In genomic region chr5:157612581-157612980, GRCh38 we compare ENCODE assay signal across 19 cellular contexts. TPM values are rescaled to one million over a fixed set of nuclear protein-coding genes. Genes with fewer than 3 reads are reported as not detected.
DNase-seq lines count a peak whose midpoint lies in the region; ATAC-seq and TF ChIP-seq lines count a peak whose summit lies in the region.
"Had no signal": no experiment of that assay in that cellular context is flagged by ENCODE, and none has a peak within 500 bp of the region (broad histone marks: within the 10 kb centered on the region; RNA-seq: fewer than 3 reads in every experiment).

No MANE protein-coding gene starts in this region.

- POLR2A ChIA-PET in AG04450 (lab: Yijun Ruan, JAX): no interaction called here
- POLR2A ChIA-PET in CD4-positive, alpha-beta memory T cell (lab: Charles Lee; ENCODE audit: partially characterized antibody): interaction anchor here (0.6 to 2.0 kb wide), 5 partner anchors 9 to 1792 kb away, joined by 3 to 12 read pairs (median 3); no protein-coding TSS in a partner anchor
- POLR2A ChIA-PET in activated CD4-positive, alpha-beta memory T cell treated with anti-CD3 and anti-CD28 coated beads, Interleukin-2, amount 10 ng/mL, durations not matched to agents 7 days and 5 days (lab: Charles Lee): interaction anchor here (0.9 to 2.3 kb wide), 7 partner anchors 9 to 73 kb away, joined by 3 to 9 read pairs (median 5); no protein-coding TSS in a partner anchor
- POLR2A ChIA-PET in CD4-positive, alpha-beta T cell (lab: Charles Lee): no interaction called here

- peaks cover 37 to 65% (median 54%) of the 10 kb centered on the region in 4 donors for H3K4me1 Mint-ChIP-seq in CD4-positive, alpha-beta memory T cell
- peaks cover 59% of the 10 kb centered on the region for H3K4me1 Mint-ChIP-seq in activated CD4-positive, alpha-beta memory T cell treated with anti-CD3 and anti-CD28 coated beads, Interleukin-2, amount 10 ng/mL, durations not matched to agents 7 days and 5 days
- H3K4me1 Mint-ChIP-seq in CD4-positive, alpha-beta T cell (ENCODE audit: low read depth): peaks cover 50% of the 10 kb centered on the region

- DNase-seq in AG04450 (ENCODE audit: low read depth, low spot score): no peak
- DNase-seq in CD4-positive, alpha-beta memory T cell: peak in 1 of 5 donors; percentile 33
- no peak for DNase-seq in activated CD4-positive, alpha-beta memory T cell treated with anti-CD3 and anti-CD28 coated beads, Interleukin-2, amount 10 ng/mL, durations not matched to agents 7 days and 5 days
- DNase-seq in OCI-M1 (lab: John Stamatoyannopoulos, UW): no peak
- DNase-seq in RKO (ENCODE audit: low spot score): no peak
- no peak for DNase-seq in CD4-positive, alpha-beta T cell
- no peak for DNase-seq in left ventricle myocardium superior
- DNase-seq: activated CD8-positive, alpha-beta memory T cell treated with anti-CD3 and anti-CD28 coated beads, Interleukin-2, amount 50 U/mL, for 4 hours; gastrocnemius medialis; MV-4-11; PC-9; posterior cingulate gyrus; small intestine; thyroid gland had no signal

- no peaks in the 10 kb centered on the region for H3K36me3 Mint-ChIP-seq in CD4-positive, alpha-beta memory T cell
- H3K36me3 Mint-ChIP-seq in activated CD4-positive, alpha-beta memory T cell treated with anti-CD3 and anti-CD28 coated beads, Interleukin-2, amount 10 ng/mL, durations not matched to agents 7 days and 5 days (ENCODE audit: low read depth): peaks cover 11% of the 10 kb centered on the region
- H3K36me3 Mint-ChIP-seq in CD4-positive, alpha-beta T cell (ENCODE audit: low read depth): no peaks in the 10 kb centered on the region
- H3K36me3 Mint-ChIP-seq: activated naive CD4-positive, alpha-beta T cell treated with anti-CD3 and anti-CD28 coated beads, Interleukin-2, amount 50 U/mL, for 24 hours had no signal

- no peaks in the 10 kb centered on the region for H3K27me3 Mint-ChIP-seq in CD4-positive, alpha-beta memory T cell
- no peaks in the 10 kb centered on the region for H3K27me3 Mint-ChIP-seq in activated CD4-positive, alpha-beta memory T cell treated with anti-CD3 and anti-CD28 coated beads, Interleukin-2, amount 10 ng/mL, durations not matched to agents 7 days and 5 days
- H3K27me3 Mint-ChIP-seq in CD4-positive, alpha-beta T cell: no peaks in the 10 kb centered on the region
- H3K27me3 Mint-ChIP-seq: activated naive CD4-positive, alpha-beta T cell treated with anti-CD3 and anti-CD28 coated beads, Interleukin-2, amount 50 U/mL, for 24 hours; IgD-negative memory B cell had no signal

- no peaks in the 10 kb centered on the region for H3K9me3 ChIP-seq in AG04450 (ENCODE audit: control insufficient read depth, insufficient read depth, low read length)
- no peaks in the 10 kb centered on the region for H3K9me3 ChIP-seq in CD4-positive, alpha-beta memory T cell (ENCODE audit: control insufficient read depth in 1 of 2, low read length in 2 of 2)
- H3K9me3 ChIP-seq in muscle layer of colon (ENCODE audit: low read length): no peaks in the 10 kb centered on the region
- no peaks in the 10 kb centered on the region for H3K9me3 ChIP-seq in CD4-positive, alpha-beta T cell (ENCODE audit: control insufficient read depth, low read length)
- H3K9me3 ChIP-seq: gastrocnemius medialis, thyroid gland had no signal

- peaks cover 60% of the 10 kb centered on the region for H3K4me1 ChIP-seq in CD4-positive, alpha-beta memory T cell (ENCODE audit: insufficient read depth, low read length)
- peaks cover 16% of the 10 kb centered on the region for H3K4me1 ChIP-seq in muscle layer of colon (ENCODE audit: insufficient read depth, low read length)
- H3K4me1 ChIP-seq: thyroid gland had no signal

- H3K27ac ChIP-seq in AG04450 (ENCODE audit: low read depth, low read length) (peak overlapping the region; percentile 34), muscle layer of colon (ENCODE audit: low read depth, low read length) (peak overlapping the region; percentile 48)
- no peak overlapping the region for H3K27ac ChIP-seq in CD4-positive, alpha-beta memory T cell (ENCODE audit: low read depth, low read length)
- no peak overlapping the region for H3K27ac ChIP-seq in CD4-positive, alpha-beta T cell (ENCODE audit: low read depth, low read length)
- H3K27ac ChIP-seq: coronary artery, gastrocnemius medialis, PC-9, thyroid gland, VCaP had no signal

- H3K4me3 ChIP-seq in AG04450 (ENCODE audit: low read depth, low read length): no peak overlapping the region
- H3K4me3 ChIP-seq in CD4-positive, alpha-beta memory T cell (ENCODE audit: low read length in 2 of 2): no peak overlapping the region
- no peak overlapping the region for H3K4me3 ChIP-seq in muscle layer of colon (ENCODE audit: low read depth in 1 of 2, low read length in 2 of 2)
- H3K4me3 ChIP-seq: coronary artery, gastrocnemius medialis, PC-9, thyroid gland had no signal

- no peaks in the 10 kb centered on the region for H3K36me3 ChIP-seq in CD4-positive, alpha-beta memory T cell (ENCODE audit: insufficient read depth, low read length)
- no peaks in the 10 kb centered on the region for H3K36me3 ChIP-seq in muscle layer of colon (ENCODE audit: insufficient read depth, low read length)
- H3K36me3 ChIP-seq: gastrocnemius medialis, thyroid gland had no signal

- ATAC-seq in CD4-positive, alpha-beta T cell (ENCODE audit: poor library complexity): no peak
- ATAC-seq in left ventricle myocardium superior: no peak

- no peaks in the 10 kb centered on the region for H3K27me3 ChIP-seq in AG04450 (ENCODE audit: control insufficient read depth, insufficient read depth, low read length)
- no peaks in the 10 kb centered on the region for H3K27me3 ChIP-seq in CD4-positive, alpha-beta memory T cell (ENCODE audit: insufficient read depth, low read length)
- no peaks in the 10 kb centered on the region for H3K27me3 ChIP-seq in muscle layer of colon (ENCODE audit: control insufficient read depth in 1 of 2, insufficient read depth in 2 of 2, low read length in 2 of 2)
- H3K27me3 ChIP-seq in CD4-positive, alpha-beta T cell (ENCODE audit: control insufficient read depth, insufficient read depth, low read length): no peaks in the 10 kb centered on the region
- H3K27me3 ChIP-seq: gastrocnemius medialis, thyroid gland had no signal

- H3K27ac Mint-ChIP-seq in CD4-positive, alpha-beta memory T cell: peak overlapping the region; percentile 72 to 95 (median 92)
- H3K27ac Mint-ChIP-seq in activated CD4-positive, alpha-beta memory T cell treated with anti-CD3 and anti-CD28 coated beads, Interleukin-2, amount 10 ng/mL, durations not matched to agents 7 days and 5 days: peak overlapping the region; percentile 86
- H3K27ac Mint-ChIP-seq in CD4-positive, alpha-beta T cell: no peak overlapping the region
- H3K27ac Mint-ChIP-seq: activated naive CD4-positive, alpha-beta T cell treated with anti-CD3 and anti-CD28 coated beads, Interleukin-2, amount 50 U/mL, for 24 hours had no signal

- no peak overlapping the region for H3K9ac ChIP-seq in muscle layer of colon (ENCODE audit: low read length)

- intact Hi-C loops in CD4-positive, alpha-beta memory T cell (cut with micrococcal nuclease): no loop called here
- intact Hi-C loops in CD4-positive, alpha-beta T cell (cut with DNase I, micrococcal nuclease): no loop called here
- intact Hi-C loops in left ventricle myocardium superior (cut with micrococcal nuclease): no loop called here

- H3K9me3 Mint-ChIP-seq in CD4-positive, alpha-beta memory T cell: no peaks in the 10 kb centered on the region
- peaks cover 3% of the 10 kb centered on the region for H3K9me3 Mint-ChIP-seq in activated CD4-positive, alpha-beta memory T cell treated with anti-CD3 and anti-CD28 coated beads, Interleukin-2, amount 10 ng/mL, durations not matched to agents 7 days and 5 days
- no peaks in the 10 kb centered on the region for H3K9me3 Mint-ChIP-seq in CD4-positive, alpha-beta T cell
- H3K9me3 Mint-ChIP-seq: activated naive CD4-positive, alpha-beta T cell treated with anti-CD3 and anti-CD28 coated beads, Interleukin-2, amount 50 U/mL, for 24 hours; IgD-negative memory B cell had no signal

- no peak for TF ChIP-seq CTCF in AG04450 (IDR thresholded peaks at IDR 0.05; ENCODE audit: low read depth, low read length)
- no peak for TF ChIP-seq CTCF in CD4-positive, alpha-beta T cell (IDR thresholded peaks at IDR 0.05)

- CTCF ChIA-PET in AG04450 (lab: Charles Lee): interaction anchor here (0.6 to 1.2 kb wide), 3 partner anchors 106 to 131 kb away, joined by 3 to 4 read pairs (median 3); no protein-coding TSS in a partner anchor
- CTCF ChIA-PET in CD4-positive, alpha-beta memory T cell (lab: Charles Lee; ENCODE audit: partially characterized antibody): interaction anchor here (0.8 to 2.7 kb wide), 8 partner anchors 9 to 135 kb away, joined by 3 to 8 read pairs (median 4); partner anchors contain the start of gene LSM11
- CTCF ChIA-PET in activated CD4-positive, alpha-beta memory T cell treated with anti-CD3 and anti-CD28 coated beads, Interleukin-2, amount 10 ng/mL, durations not matched to agents 7 days and 5 days (lab: Charles Lee): interaction anchor here (1.1 to 1.2 kb wide), 2 partner anchors 9 to 39 kb away, joined by 3 read pairs; no protein-coding TSS in a partner anchor
- CTCF ChIA-PET in CD4-positive, alpha-beta T cell (lab: Charles Lee): interaction anchor here (0.8 kb wide), 1 partner anchor 39 kb away, joined by 3 read pairs; no protein-coding TSS in a partner anchor

- peak overlapping the region in 6 of 8 donors; percentile 49 to 88 (median 74) for H3K4me3 Mint-ChIP-seq in CD4-positive, alpha-beta memory T cell
- H3K4me3 Mint-ChIP-seq in activated CD4-positive, alpha-beta memory T cell treated with anti-CD3 and anti-CD28 coated beads, Interleukin-2, amount 10 ng/mL, durations not matched to agents 7 days and 5 days: peak overlapping the region; percentile 38
- H3K4me3 Mint-ChIP-seq in CD4-positive, alpha-beta T cell: no peak overlapping the region
- H3K4me3 Mint-ChIP-seq: activated naive CD4-positive, alpha-beta T cell treated with anti-CD3 and anti-CD28 coated beads, Interleukin-2, amount 50 U/mL, for 24 hours had no signal

RNA-seq across cellular contexts. Expression of gene ADAM19, which starts 37.0 kb away (rescaled TPM):
- 44.7 and 52.4 TPM in 2 replicates for polyA plus RNA-seq in AG04450 (2011; rRNA removed)
- polyA minus RNA-seq in AG04450 (2011; rRNA and poly(A)+ RNA removed): 95.8 and 112 TPM in 2 replicates
- 10 to 100 TPM; 31.5 to 33.9 TPM for total RNA-seq in CD4-positive, alpha-beta memory T cell
- 10 to 100 TPM in 1 of 2 donors, 1 to 10 TPM in 1; 1.9 to 24.4 TPM for polyA plus RNA-seq in CD4-positive, alpha-beta memory T cell
- 100 to 1,000 TPM; 309 to 313 TPM for total RNA-seq in activated CD4-positive, alpha-beta memory T cell treated with anti-CD3 and anti-CD28 coated beads, Interleukin-2, amount 10 ng/mL, durations not matched to agents 7 days and 5 days
- 10 to 100 TPM; 26.7 to 29.1 TPM for total RNA-seq in CD4-positive, alpha-beta T cell
- 9.3 TPM for total RNA-seq in left ventricle myocardium superior

RNA-seq across cellular contexts. Expression of gene SOX30, which starts 39.7 kb away (rescaled TPM):
- 0.05 and 0.09 TPM in 2 replicates for polyA plus RNA-seq in AG04450 (2011; rRNA removed)
- polyA minus RNA-seq in AG04450 (2011; rRNA and poly(A)+ RNA removed): not detected in 2 replicates
- under 1 TPM; 0.14 to 0.15 TPM for total RNA-seq in CD4-positive, alpha-beta memory T cell
- under 1 TPM; 0.52 to 0.53 TPM for polyA plus RNA-seq in CD4-positive, alpha-beta memory T cell
- under 1 TPM; 0.18 to 0.33 TPM for total RNA-seq in activated CD4-positive, alpha-beta memory T cell treated with anti-CD3 and anti-CD28 coated beads, Interleukin-2, amount 10 ng/mL, durations not matched to agents 7 days and 5 days
- total RNA-seq in CD4-positive, alpha-beta T cell: not detected
- total RNA-seq in left ventricle myocardium superior: not detected
- total RNA-seq: gastrocnemius medialis had no signal

RNA-seq across cellular contexts. Expression of gene C5orf52, which starts 58.8 kb away (rescaled TPM):
- not detected in 2 replicates for polyA plus RNA-seq in AG04450 (2011; rRNA removed)
- polyA minus RNA-seq in AG04450 (2011; rRNA and poly(A)+ RNA removed): not detected in 2 replicates
- total RNA-seq in CD4-positive, alpha-beta memory T cell: not detected
- not detected for polyA plus RNA-seq in CD4-positive, alpha-beta memory T cell
- not detected for total RNA-seq in activated CD4-positive, alpha-beta memory T cell treated with anti-CD3 and anti-CD28 coated beads, Interleukin-2, amount 10 ng/mL, durations not matched to agents 7 days and 5 days
- not detected for total RNA-seq in CD4-positive, alpha-beta T cell
- total RNA-seq in left ventricle myocardium superior: not detected
- total RNA-seq: gastrocnemius medialis, PC-9, thyroid gland had no signal
- polyA plus RNA-seq: IgD-negative memory B cell had no signal

Comparison
In these comparisons a context has a peak if more than half of its experiments do, and no peak if none do; other contexts are left out.
1. H3K27ac ChIP-seq: peak in AG04450 (single experiment) and muscle layer of colon (single experiment); none in CD4-positive, alpha-beta memory T cell (single experiment) and CD4-positive, alpha-beta T cell (single experiment).
2. RNA of gene ADAM19, which starts 37.0 kb away (total RNA-seq): 309 to 313 TPM in activated CD4-positive, alpha-beta memory T cell treated with anti-CD3 and anti-CD28 coated beads, Interleukin-2, amount 10 ng/mL, durations not matched to agents 7 days and 5 days; 31.5 to 33.9 TPM in CD4-positive, alpha-beta memory T cell, 26.7 to 29.1 TPM in CD4-positive, alpha-beta T cell and 9.3 TPM in left ventricle myocardium superior (single experiment); every median in the first group is over 4 times any median in the second.
3. POLR2A ChIA-PET loops: an anchor here in CD4-positive, alpha-beta memory T cell (0.6 to 2.0 kb wide) and activated CD4-positive, alpha-beta memory T cell treated with anti-CD3 and anti-CD28 coated beads, Interleukin-2, amount 10 ng/mL, durations not matched to agents 7 days and 5 days (0.9 to 2.3 kb wide); none called in AG04450 and CD4-positive, alpha-beta T cell.